Comparison of ENCODE assay signal across 16 cellular contexts in the genomic region with DNA sequence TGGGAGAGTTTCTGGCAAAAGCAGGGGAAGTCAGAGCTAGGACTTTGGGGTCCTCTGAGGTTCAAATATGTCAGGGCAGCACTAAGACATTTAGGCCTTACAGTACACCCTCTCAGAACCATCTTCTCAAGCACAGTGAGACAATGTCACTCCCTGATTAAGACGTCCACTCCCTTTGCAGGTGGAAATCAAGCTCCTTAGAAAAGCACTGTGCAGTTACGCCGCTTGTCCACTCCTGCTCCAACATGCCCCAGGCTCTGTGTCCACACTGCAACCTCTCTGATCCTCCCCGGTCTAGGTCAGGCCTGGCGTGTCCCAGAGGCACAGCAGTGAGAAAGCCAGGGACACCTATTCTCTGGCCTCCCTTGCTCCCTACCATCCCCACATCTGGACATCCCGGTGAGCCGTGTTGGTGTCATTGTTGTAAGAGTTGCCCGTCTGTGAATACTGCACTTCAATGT.
A peak's percentile ranks its signal among the peaks of the same experiment; 100 is the strongest.
DNase-seq lines count a peak whose midpoint lies in the region; ATAC-seq and TF ChIP-seq lines count a peak whose summit lies in the region.
"Had no signal": no experiment of that assay in that cellular context is flagged by ENCODE, and none has a peak within 500 bp of the region (broad histone marks: within the 10 kb centered on the region; RNA-seq: fewer than 3 reads in every experiment).

No MANE protein-coding gene starts in this region.

- H3K27ac Mint-ChIP-seq in activated CD8-positive, alpha-beta memory T cell treated with anti-CD3 and anti-CD28 coated beads, Interleukin-2, amount 10 ng/mL, durations not matched to agents 7 days and 5 days = peak overlapping the region; percentile 41
- H3K27ac Mint-ChIP-seq in neural crest cell (ENCODE audit: unreplicated experiment) = peak overlapping the region; percentile 53

- TF ChIP-seq CTCF in neural crest cell (conservative IDR thresholded peaks at IDR 0.05) (no peak), ascending aorta (IDR thresholded peaks at IDR 0.05) (no peak)

- H3K9me3 ChIP-seq in ascending aorta = no peaks in the 10 kb centered on the region
- H3K9me3 ChIP-seq: HAP-1, left lung had no signal

- peaks cover 21% of the 10 kb centered on the region for H3K9me3 Mint-ChIP-seq in activated CD8-positive, alpha-beta memory T cell treated with anti-CD3 and anti-CD28 coated beads, Interleukin-2, amount 10 ng/mL, durations not matched to agents 7 days and 5 days (ENCODE audit: low read depth)
- H3K9me3 Mint-ChIP-seq in neural crest cell = no peaks in the 10 kb centered on the region

- CTCF ChIA-PET in activated CD8-positive, alpha-beta memory T cell treated with anti-CD3 and anti-CD28 coated beads, Interleukin-2, amount 10 ng/mL, durations not matched to agents 7 days and 5 days (lab: Charles Lee) = no interaction called here

- no peaks in the 10 kb centered on the region for H3K27me3 ChIP-seq in ascending aorta
- H3K27me3 ChIP-seq: left lung had no signal

- H3K27me3 Mint-ChIP-seq in activated CD8-positive, alpha-beta memory T cell treated with anti-CD3 and anti-CD28 coated beads, Interleukin-2, amount 10 ng/mL, durations not matched to agents 7 days and 5 days = no peaks in the 10 kb centered on the region
- H3K27me3 Mint-ChIP-seq in neural crest cell (ENCODE audit: low read depth) = no peaks in the 10 kb centered on the region

- H3K36me3 ChIP-seq in ascending aorta = no peaks in the 10 kb centered on the region
- H3K36me3 ChIP-seq: HAP-1, left lung, WERI-Rb-1 had no signal

- H3K36me3 Mint-ChIP-seq in activated CD8-positive, alpha-beta memory T cell treated with anti-CD3 and anti-CD28 coated beads, Interleukin-2, amount 10 ng/mL, durations not matched to agents 7 days and 5 days = peaks cover 24% of the 10 kb centered on the region
- no peaks in the 10 kb centered on the region for H3K36me3 Mint-ChIP-seq in neural crest cell (ENCODE audit: low read depth)

- H3K27ac ChIP-seq in ascending aorta = no peak overlapping the region
- H3K27ac ChIP-seq: left lung, WERI-Rb-1 had no signal

- DNase-seq in activated CD8-positive, alpha-beta memory T cell treated with anti-CD3 and anti-CD28 coated beads, Interleukin-2, amount 10 ng/mL, durations not matched to agents 7 days and 5 days = no peak
- DNase-seq in activated CD8-positive, alpha-beta memory T cell treated with anti-CD3 and anti-CD28 coated beads for 24 hours = no peak
- no peak for DNase-seq in neural crest cell (ENCODE audit: low read depth, low spot score)
- DNase-seq in ascending aorta (ENCODE audit: low spot score in 2 of 2) = no peak
- DNase-seq in NCI-H1417 (lab: John Stamatoyannopoulos, UW) = no peak
- DNase-seq in amniotic stem cell (lab: John Stamatoyannopoulos, UW) = no peak
- DNase-seq: head of caudate nucleus; left lung; NCI-H1417 treated with DMSO at 0.1 percent for 48 hours; NCI-H69; occipital lobe; stimulated activated CD4-positive, alpha-beta T cell treated with anti-CD3 and anti-CD28 coated beads, Interleukin-12 subunit alpha, Interleukin-12 subunit beta, amount 100 ng/mL, for 4 hours; WERI-Rb-1 had no signal

- no peak overlapping the region for H3K4me3 Mint-ChIP-seq in activated CD8-positive, alpha-beta memory T cell treated with anti-CD3 and anti-CD28 coated beads, Interleukin-2, amount 10 ng/mL, durations not matched to agents 7 days and 5 days
- no peak overlapping the region for H3K4me3 Mint-ChIP-seq in neural crest cell

- no peak for ATAC-seq in activated CD8-positive, alpha-beta memory T cell treated with anti-CD3 and anti-CD28 coated beads, Interleukin-2, amount 10 ng/mL, durations not matched to agents 7 days and 5 days
- ATAC-seq in HG02610 (IDR thresholded peaks at IDR 0.05; ENCODE audit: unreplicated experiment) = peak; percentile 12
- peak; percentile 16 for ATAC-seq in HG03571 (IDR thresholded peaks at IDR 0.05; ENCODE audit: unreplicated experiment)
- ATAC-seq: left lung had no signal

- intact Hi-C loops in ascending aorta (cut with DNase I) = no loop called here

- H3K4me1 ChIP-seq in ascending aorta = peaks cover 0 to 21% of the 10 kb centered on the region in 2 donors
- H3K4me1 ChIP-seq: HAP-1, left lung had no signal

- no peak overlapping the region for H3K4me3 ChIP-seq in ascending aorta
- H3K4me3 ChIP-seq: HAP-1, left lung had no signal

- peaks cover 42% of the 10 kb centered on the region for H3K4me1 Mint-ChIP-seq in activated CD8-positive, alpha-beta memory T cell treated with anti-CD3 and anti-CD28 coated beads, Interleukin-2, amount 10 ng/mL, durations not matched to agents 7 days and 5 days
- peaks cover 16% of the 10 kb centered on the region for H3K4me1 Mint-ChIP-seq in neural crest cell
